Comparison of ENCODE assay signal across 12 cellular contexts in the genomic region with DNA sequence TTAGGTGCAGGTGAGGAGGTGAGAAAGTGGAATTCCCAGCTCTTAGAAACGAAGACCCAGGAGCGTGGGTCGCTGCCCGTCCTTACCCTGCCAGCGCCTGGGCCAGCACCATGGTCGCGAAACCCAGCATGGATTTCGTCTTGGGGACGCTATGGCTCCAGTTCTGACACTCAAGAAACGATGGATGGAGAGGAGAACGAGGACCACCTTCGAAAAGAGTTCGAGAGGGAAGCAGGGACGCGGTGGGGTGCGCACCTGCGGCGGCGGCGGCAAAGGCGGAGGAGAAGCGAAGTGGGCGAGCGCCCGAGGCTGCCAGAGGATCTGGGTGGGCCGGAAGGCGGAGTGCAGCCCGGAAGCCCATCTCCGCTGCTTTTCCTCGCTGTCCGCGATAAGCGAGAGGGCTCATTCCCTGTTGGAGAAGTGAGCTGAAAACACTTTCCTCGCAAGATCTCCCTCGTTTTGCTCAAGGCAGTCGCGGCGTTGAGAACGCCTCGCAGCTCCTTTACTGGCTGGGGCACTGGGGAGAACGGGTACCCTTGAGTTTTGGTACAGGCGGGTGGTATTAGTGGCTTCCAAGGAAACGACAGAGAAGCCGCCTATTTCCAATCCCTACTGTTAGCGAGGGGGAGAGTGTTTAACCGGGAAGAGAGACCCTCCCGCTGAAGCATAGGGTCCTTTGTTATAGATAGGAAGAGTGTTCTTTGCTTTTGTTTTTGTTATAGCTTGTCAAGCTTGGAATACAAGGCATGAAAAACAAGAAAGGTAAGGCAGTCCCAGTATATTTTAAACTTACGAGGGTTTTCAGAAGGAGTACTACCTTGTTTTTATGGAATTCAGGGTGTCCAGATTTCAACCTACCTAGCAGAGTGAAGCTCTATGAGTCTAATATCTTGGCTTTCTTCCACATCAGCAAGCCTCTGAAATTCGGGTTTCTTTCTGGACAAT.
A peak's percentile ranks its signal among the peaks of the same experiment; 100 is the strongest.
DNase-seq lines count a peak whose midpoint lies in the region; ATAC-seq and TF ChIP-seq lines count a peak whose summit lies in the region.
"Had no signal": no experiment of that assay in that cellular context is flagged by ENCODE, and none has a peak within 500 bp of the region (broad histone marks: within the 10 kb centered on the region; RNA-seq: fewer than 3 reads in every experiment).

No MANE protein-coding gene starts in this region.

- H3K9me3 ChIP-seq in iPS-18a (ENCODE audit: control insufficient read depth, low read depth, low read length) = no peaks in the 10 kb centered on the region
- H3K9me3 ChIP-seq: mucosa of descending colon had no signal

- H3K4me3 Mint-ChIP-seq in activated naive CD4-positive, alpha-beta T cell treated with anti-CD3 and anti-CD28 coated beads, Interleukin-2, amount 50 U/mL, for 24 hours = no peak overlapping the region
- no peak overlapping the region for H3K4me3 Mint-ChIP-seq in activated naive CD4-positive, alpha-beta T cell treated with anti-CD3 and anti-CD28 coated beads, Interleukin-2, amount 10 ng/mL, durations not matched to agents 7 days and 5 days
- H3K4me3 Mint-ChIP-seq in activated naive CD8-positive, alpha-beta T cell treated with anti-CD3 and anti-CD28 coated beads, Interleukin-2, amount 10 ng/mL, durations not matched to agents 7 days and 5 days = peak overlapping the region; percentile 53
- H3K4me3 Mint-ChIP-seq in stimulated activated naive B cell treated with anti-CD40 and anti-IgM and Interleukin-4, amounts not matched to agents 10 μg/mL and 1 μg/mL and 100 μg/mL, for 72 hours = peak overlapping the region; percentile 31 to 47

- no peak for TF ChIP-seq CTCF in GM10248 (IDR thresholded peaks at IDR 0.05; ENCODE audit: control extremely low read depth, extremely low read depth, low read depth, missing control alignments)

- H3K4me1 Mint-ChIP-seq in activated naive CD4-positive, alpha-beta T cell treated with anti-CD3 and anti-CD28 coated beads, Interleukin-2, amount 50 U/mL, for 24 hours = peaks cover 9% of the 10 kb centered on the region
- peaks cover 15% of the 10 kb centered on the region for H3K4me1 Mint-ChIP-seq in activated naive CD4-positive, alpha-beta T cell treated with anti-CD3 and anti-CD28 coated beads, Interleukin-2, amount 10 ng/mL, durations not matched to agents 7 days and 5 days
- peaks cover 26% of the 10 kb centered on the region for H3K4me1 Mint-ChIP-seq in activated naive CD8-positive, alpha-beta T cell treated with anti-CD3 and anti-CD28 coated beads, Interleukin-2, amount 10 ng/mL, durations not matched to agents 7 days and 5 days
- peaks cover 11 to 17% of the 10 kb centered on the region in 2 donors for H3K4me1 Mint-ChIP-seq in stimulated activated naive B cell treated with anti-CD40 and anti-IgM and Interleukin-4, amounts not matched to agents 10 μg/mL and 1 μg/mL and 100 μg/mL, for 72 hours

- no peak for ATAC-seq in activated naive CD8-positive, alpha-beta T cell treated with anti-CD3 and anti-CD28 coated beads, Interleukin-2, amount 10 ng/mL, durations not matched to agents 7 days and 5 days (ENCODE audit: low read depth)
- no peak for ATAC-seq in stimulated activated naive B cell treated with anti-CD40 and anti-IgM and Interleukin-4, amounts not matched to agents 10 μg/mL and 1 μg/mL and 100 μg/mL, for 72 hours (replicated peaks)
- ATAC-seq: mucosa of descending colon had no signal

- POLR2A ChIA-PET in activated naive CD8-positive, alpha-beta T cell treated with anti-CD3 and anti-CD28 coated beads, Interleukin-2, amount 10 ng/mL, durations not matched to agents 7 days and 5 days (lab: Charles Lee) = no interaction called here
- POLR2A ChIA-PET in GM10248 (lab: Yijun Ruan, JAX) = no interaction called here

- H3K4me3 ChIP-seq in iPS-18a (ENCODE audit: low read length) = peak overlapping the region; percentile 73
- H3K4me3 ChIP-seq: mucosa of descending colon, stomach had no signal

- H3K36me3 ChIP-seq in iPS-18a (ENCODE audit: control insufficient read depth, low read depth, low read length) = no peaks in the 10 kb centered on the region
- H3K36me3 ChIP-seq: stomach had no signal

- H3K9me3 Mint-ChIP-seq in activated naive CD4-positive, alpha-beta T cell treated with anti-CD3 and anti-CD28 coated beads, Interleukin-2, amount 50 U/mL, for 24 hours = peaks cover 26% of the 10 kb centered on the region
- H3K9me3 Mint-ChIP-seq in activated naive CD4-positive, alpha-beta T cell treated with anti-CD3 and anti-CD28 coated beads, Interleukin-2, amount 10 ng/mL, durations not matched to agents 7 days and 5 days = peaks cover 4% of the 10 kb centered on the region
- H3K9me3 Mint-ChIP-seq in activated naive CD8-positive, alpha-beta T cell treated with anti-CD3 and anti-CD28 coated beads, Interleukin-2, amount 10 ng/mL, durations not matched to agents 7 days and 5 days = peaks cover 15% of the 10 kb centered on the region
- H3K9me3 Mint-ChIP-seq in stimulated activated naive B cell treated with anti-CD40 and anti-IgM and Interleukin-4, amounts not matched to agents 10 μg/mL and 1 μg/mL and 100 μg/mL, for 72 hours = peaks cover 5 to 13% of the 10 kb centered on the region in 2 donors

- H3K9ac ChIP-seq in iPS-18a (ENCODE audit: low read length) = no peak overlapping the region

- no peak overlapping the region for H3K27ac ChIP-seq in iPS-18a (ENCODE audit: low read length)
- H3K27ac ChIP-seq: stomach had no signal

- peaks cover 18% of the 10 kb centered on the region for H3K36me3 Mint-ChIP-seq in activated naive CD4-positive, alpha-beta T cell treated with anti-CD3 and anti-CD28 coated beads, Interleukin-2, amount 50 U/mL, for 24 hours
- H3K36me3 Mint-ChIP-seq in activated naive CD4-positive, alpha-beta T cell treated with anti-CD3 and anti-CD28 coated beads, Interleukin-2, amount 10 ng/mL, durations not matched to agents 7 days and 5 days = peaks cover 2% of the 10 kb centered on the region
- peaks cover 12% of the 10 kb centered on the region for H3K36me3 Mint-ChIP-seq in activated naive CD8-positive, alpha-beta T cell treated with anti-CD3 and anti-CD28 coated beads, Interleukin-2, amount 10 ng/mL, durations not matched to agents 7 days and 5 days
- peaks cover 4 to 15% of the 10 kb centered on the region in 2 donors for H3K36me3 Mint-ChIP-seq in stimulated activated naive B cell treated with anti-CD40 and anti-IgM and Interleukin-4, amounts not matched to agents 10 μg/mL and 1 μg/mL and 100 μg/mL, for 72 hours

- peaks cover 49% of the 10 kb centered on the region for H3K4me1 ChIP-seq in iPS-18a (ENCODE audit: control insufficient read depth, low read depth, low read length)

- peak overlapping the region; percentile 55 for H3K27ac Mint-ChIP-seq in activated naive CD4-positive, alpha-beta T cell treated with anti-CD3 and anti-CD28 coated beads, Interleukin-2, amount 50 U/mL, for 24 hours
- no peak overlapping the region for H3K27ac Mint-ChIP-seq in activated naive CD4-positive, alpha-beta T cell treated with anti-CD3 and anti-CD28 coated beads, Interleukin-2, amount 10 ng/mL, durations not matched to agents 7 days and 5 days
- H3K27ac Mint-ChIP-seq in activated naive CD8-positive, alpha-beta T cell treated with anti-CD3 and anti-CD28 coated beads, Interleukin-2, amount 10 ng/mL, durations not matched to agents 7 days and 5 days = peak overlapping the region; percentile 38
- peak overlapping the region; percentile 82 for H3K27ac Mint-ChIP-seq in stimulated activated naive B cell treated with anti-CD40 and anti-IgM and Interleukin-4, amounts not matched to agents 10 μg/mL and 1 μg/mL and 100 μg/mL, for 72 hours

- peaks cover 100% of the 10 kb centered on the region for H3K27me3 ChIP-seq in iPS-18a (ENCODE audit: control insufficient read depth, insufficient read depth, low read length)

- CTCF ChIA-PET in activated naive CD4-positive, alpha-beta T cell treated with anti-CD3 and anti-CD28 coated beads, Interleukin-2, amount 10 ng/mL, durations not matched to agents 7 days and 5 days (lab: Charles Lee) = interaction anchor here (0.6 kb wide), 1 partner anchor 33 kb away, joined by 3 read pairs; no protein-coding TSS in a partner anchor
- CTCF ChIA-PET in GM10248 (lab: Yijun Ruan, JAX) = interaction anchor here (1.0 kb wide), 1 partner anchor 23 kb away, joined by 3 read pairs; no protein-coding TSS in a partner anchor

- peaks cover 88% of the 10 kb centered on the region for H3K27me3 Mint-ChIP-seq in activated naive CD4-positive, alpha-beta T cell treated with anti-CD3 and anti-CD28 coated beads, Interleukin-2, amount 50 U/mL, for 24 hours
- H3K27me3 Mint-ChIP-seq in activated naive CD4-positive, alpha-beta T cell treated with anti-CD3 and anti-CD28 coated beads, Interleukin-2, amount 10 ng/mL, durations not matched to agents 7 days and 5 days = peaks cover 95% of the 10 kb centered on the region
- peaks cover 99% of the 10 kb centered on the region for H3K27me3 Mint-ChIP-seq in activated naive CD8-positive, alpha-beta T cell treated with anti-CD3 and anti-CD28 coated beads, Interleukin-2, amount 10 ng/mL, durations not matched to agents 7 days and 5 days
- peaks cover 88 to 96% of the 10 kb centered on the region in 2 donors for H3K27me3 Mint-ChIP-seq in stimulated activated naive B cell treated with anti-CD40 and anti-IgM and Interleukin-4, amounts not matched to agents 10 μg/mL and 1 μg/mL and 100 μg/mL, for 72 hours

- no peak for DNase-seq in activated naive CD4-positive, alpha-beta T cell treated with anti-CD3 and anti-CD28 coated beads, Interleukin-2, amount 10 ng/mL, durations not matched to agents 7 days and 5 days
- peak; percentile 41 for DNase-seq in activated naive CD8-positive, alpha-beta T cell treated with anti-CD3 and anti-CD28 coated beads, Interleukin-2, amount 10 ng/mL, durations not matched to agents 7 days and 5 days
- DNase-seq in stimulated activated naive B cell treated with anti-CD40 and anti-IgM and Interleukin-4, amounts not matched to agents 10 μg/mL and 1 μg/mL and 100 μg/mL, for 72 hours = no peak
- no peak for DNase-seq in GM19240 (ENCODE audit: insufficient read length, low spot score)
- DNase-seq in NCI-H128 (lab: John Stamatoyannopoulos, UW; ENCODE audit: unreplicated experiment) = no peak
- DNase-seq in GM10248 (ENCODE audit: extremely low spot score) = no peak
- DNase-seq: amygdala; CD4-positive, CD25-positive, alpha-beta regulatory T cell; mucosa of descending colon; stomach had no signal

Comparison
In these comparisons a context has a peak if more than half of its experiments do, and no peak if none do; other contexts are left out.
1. H3K4me3 Mint-ChIP-seq: peak in activated naive CD8-positive, alpha-beta T cell treated with anti-CD3 and anti-CD28 coated beads, Interleukin-2, amount 10 ng/mL, durations not matched to agents 7 days and 5 days (single experiment) and stimulated activated naive B cell treated with anti-CD40 and anti-IgM and Interleukin-4, amounts not matched to agents 10 μg/mL and 1 μg/mL and 100 μg/mL, for 72 hours (2 of 2); none in activated naive CD4-positive, alpha-beta T cell treated with anti-CD3 and anti-CD28 coated beads, Interleukin-2, amount 50 U/mL, for 24 hours (single experiment) and activated naive CD4-positive, alpha-beta T cell treated with anti-CD3 and anti-CD28 coated beads, Interleukin-2, amount 10 ng/mL, durations not matched to agents 7 days and 5 days (single experiment).